23 cellular contexts compared by ENCODE assay signal in genomic region chr12:66065623-66066022, GRCh38.
A peak's percentile ranks its signal among the peaks of the same experiment; 100 is the strongest.
DNase-seq lines count a peak whose midpoint lies in the region; ATAC-seq, FAIRE-seq and TF ChIP-seq lines count a peak whose summit lies in the region.
"Had no signal": no experiment of that assay in that cellular context is flagged by ENCODE, and none has a peak within 500 bp of the region (broad histone marks: within the 10 kb centered on the region; RNA-seq: fewer than 3 reads in every experiment).

No MANE protein-coding gene starts in this region.

- H3K9me3 ChIP-seq in A673 (ENCODE audit: low read depth, low read length, poor library complexity, severe bottlenecking) (no peaks in the 10 kb centered on the region), astrocyte (ENCODE audit: insufficient read depth, low read depth, low read length) (no peaks in the 10 kb centered on the region), endodermal cell (ENCODE audit: control insufficient read depth, low read length) (no peaks in the 10 kb centered on the region)
- H3K9me3 ChIP-seq: BLaER1, heart right ventricle, MG63, neutrophil, upper lobe of right lung had no signal

- H3K4me3 ChIP-seq in A673 (ENCODE audit: low read depth, low read length, poor library complexity, severe bottlenecking) (no peak overlapping the region), HFF-Myc (replicated peaks; ENCODE audit: low read depth, low read length) (no peak overlapping the region), astrocyte (ENCODE audit: insufficient read depth, low read depth, low read length) (no peak overlapping the region), foreskin fibroblast (ENCODE audit: low read depth in 1 of 2, low read length in 2 of 2) (no peak overlapping the region), endodermal cell (ENCODE audit: low read length) (no peak overlapping the region)
- H3K4me3 ChIP-seq: BLaER1, heart right ventricle, MG63, upper lobe of right lung had no signal

- H3K4me1 ChIP-seq in A673 (ENCODE audit: insufficient read depth, low read length, poor library complexity, severe bottlenecking) (peaks cover 68% of the 10 kb centered on the region), astrocyte (ENCODE audit: insufficient read depth, low read length) (peaks cover 18% of the 10 kb centered on the region), endodermal cell (ENCODE audit: control insufficient read depth, insufficient read depth, low read length) (peaks cover 23% of the 10 kb centered on the region)
- H3K4me1 ChIP-seq: upper lobe of right lung had no signal

- no peaks in the 10 kb centered on the region for H3K27me3 ChIP-seq in A673 (replicated peaks; ENCODE audit: insufficient read depth, low read depth, low read length, poor library complexity)
- no peaks in the 10 kb centered on the region for H3K27me3 ChIP-seq in astrocyte (ENCODE audit: insufficient read depth, low read length)
- H3K27me3 ChIP-seq in endodermal cell (ENCODE audit: control insufficient read depth, insufficient read depth, low read length, poor library complexity, severe bottlenecking): no peaks in the 10 kb centered on the region
- H3K27me3 ChIP-seq: BLaER1, MG63, upper lobe of right lung had no signal

- intact Hi-C loops in A673 (cut with micrococcal nuclease; ENCODE audit: unreplicated experiment): loop anchor here (1.0 to 10.0 kb wide), 9 partner anchors 50 to 758 kb away; no protein-coding TSS in a partner anchor

- H3K27ac ChIP-seq in A673 (ENCODE audit: low read depth, low read length, poor library complexity, severe bottlenecking) (peak overlapping the region; percentile 99), astrocyte (ENCODE audit: low read depth, low read length) (peak overlapping the region; percentile 10), endodermal cell (ENCODE audit: low read depth, low read length) (no peak overlapping the region)
- H3K27ac ChIP-seq: BLaER1, heart right ventricle, neutrophil, upper lobe of right lung had no signal

- no peaks in the 10 kb centered on the region for H3K79me2 ChIP-seq in astrocyte (ENCODE audit: insufficient read depth, low read length)

- peak overlapping the region; percentile 43 for H3K27ac Mint-ChIP-seq in astrocyte (ENCODE audit: unreplicated experiment)
- H3K27ac Mint-ChIP-seq in activated naive CD4-positive, alpha-beta T cell treated with anti-CD3 and anti-CD28 coated beads, Interleukin-2, amount 50 U/mL, for 72 hours: no peak overlapping the region
- no peak overlapping the region for H3K27ac Mint-ChIP-seq in endodermal cell
- H3K27ac Mint-ChIP-seq: activated B cell treated with CpG ODN at 0.5 μM for 24 hours; activated CD4-positive, alpha-beta memory T cell treated with anti-CD3 and anti-CD28 coated beads for 36 hours; IgD-negative memory B cell; T-helper 2 cell treated with Interferon-gamma antibody and Interleukin-4, amounts not matched to agents 5 μg/mL and 100 μg/mL, for 36 hours had no signal

- H3K4me3 Mint-ChIP-seq in astrocyte (ENCODE audit: unreplicated experiment) (no peak overlapping the region), endodermal cell (no peak overlapping the region)
- H3K4me3 Mint-ChIP-seq: activated B cell treated with CpG ODN at 0.5 μM for 24 hours; activated CD4-positive, alpha-beta memory T cell treated with anti-CD3 and anti-CD28 coated beads for 36 hours; T-helper 2 cell treated with Interferon-gamma antibody and Interleukin-4, amounts not matched to agents 5 μg/mL and 100 μg/mL, for 36 hours had no signal

- peak overlapping the region; percentile 47 for H3K4me2 ChIP-seq in astrocyte (ENCODE audit: low read length)

- CTCF ChIA-PET in A673 (lab: Charles Lee): interaction anchor here (1.4 kb wide), 1 partner anchor 42 kb away, joined by 3 read pairs; no protein-coding TSS in a partner anchor

- H3K4me1 Mint-ChIP-seq in astrocyte (ENCODE audit: low read depth, unreplicated experiment) (peaks cover 32% of the 10 kb centered on the region), endodermal cell (peaks cover 46% of the 10 kb centered on the region)

- peak; percentile 73 for FAIRE-seq in astrocyte (lab: Jason Lieb, UNC)

- peaks cover 3% of the 10 kb centered on the region for H4K20me1 ChIP-seq in astrocyte (ENCODE audit: insufficient read depth, low read length)
- H4K20me1 ChIP-seq: BLaER1 had no signal

- no peak overlapping the region for H3K9ac ChIP-seq in astrocyte (ENCODE audit: low read length)
- no peak overlapping the region for H3K9ac ChIP-seq in endodermal cell (ENCODE audit: extremely low read depth, low read length, poor library complexity, severe bottlenecking)
- H3K9ac ChIP-seq: BLaER1 had no signal

- H3K27me3 Mint-ChIP-seq in astrocyte (ENCODE audit: low read depth, unreplicated experiment): peaks cover 2% of the 10 kb centered on the region
- no peaks in the 10 kb centered on the region for H3K27me3 Mint-ChIP-seq in endodermal cell (ENCODE audit: insufficient read depth)

- TF ChIP-seq CTCF in A673 (conservative IDR thresholded peaks at IDR 0.05; ENCODE audit: low read depth, low read length) (no peak), HFF-Myc (IDR thresholded peaks at IDR 0.05; ENCODE audit: low read depth, low read length, missing control alignments) (no peak), astrocyte (IDR thresholded peaks at IDR 0.05; ENCODE audit: insufficient read depth, low read depth, low read length) (no peak), foreskin fibroblast (IDR thresholded peaks at IDR 0.05; ENCODE audit: low read depth, low read length) (no peak), endodermal cell (conservative IDR thresholded peaks at IDR 0.05) (no peak), omental fat pad (IDR thresholded peaks at IDR 0.05) (no peak)

- H2AFZ ChIP-seq in astrocyte (ENCODE audit: low read depth, low read length): no peak overlapping the region

- DNase-seq in A673 (ENCODE audit: low spot score): peak; percentile 77
- DNase-seq in HFF-Myc (ENCODE audit: extremely low read depth, low read depth): peak; percentile 45
- DNase-seq in astrocyte (ENCODE audit: low read depth): peak; percentile 50
- DNase-seq in foreskin fibroblast: peak; percentile 30 to 64
- no peak for DNase-seq in NCI-H1694 treated with DMSO at 0.1 percent for 48 hours (lab: John Stamatoyannopoulos, UW)
- no peak for DNase-seq in activated naive CD4-positive, alpha-beta T cell treated with anti-CD3 and anti-CD28 coated beads, Interleukin-2, amount 50 U/mL, for 72 hours (ENCODE audit: low spot score in 2 of 2)
- DNase-seq in endodermal cell: no peak
- no peak for DNase-seq in omental fat pad (ENCODE audit: low spot score)
- DNase-seq: activated B cell treated with CpG ODN at 0.5 μM for 24 hours; activated CD4-positive, alpha-beta memory T cell treated with anti-CD3 and anti-CD28 coated beads for 36 hours; activated gamma-delta T cell treated with Interleukin-2 at 50 U/mL for 16 hours; effector memory CD4-positive, alpha-beta T cell; heart right ventricle; HFFc6; left ventricle myocardium superior; NCI-H2227 treated with DMSO at 0.1 percent for 48 hours; PC-3; upper lobe of right lung had no signal

- no peak for ATAC-seq in activated naive CD4-positive, alpha-beta T cell treated with anti-CD3 and anti-CD28 coated beads, Interleukin-2, amount 50 U/mL, for 72 hours
- ATAC-seq in omental fat pad (ENCODE audit: low FRiP score): no peak
- ATAC-seq: heart right ventricle, left ventricle myocardium superior, PC-3, upper lobe of right lung had no signal

- POLR2A ChIA-PET in A673 (lab: Charles Lee; ENCODE audit: low non-redundant PET): interaction anchor here (0.6 to 0.8 kb wide), 4 partner anchors 16 to 555 kb away, joined by 3 read pairs; no protein-coding TSS in a partner anchor

- H3K36me3 ChIP-seq in A673 (ENCODE audit: insufficient read depth, low read length, poor library complexity, severe bottlenecking) (no peaks in the 10 kb centered on the region), astrocyte (ENCODE audit: insufficient read depth, low read length) (no peaks in the 10 kb centered on the region), endodermal cell (ENCODE audit: control insufficient read depth, insufficient read depth, low read length) (no peaks in the 10 kb centered on the region)
- H3K36me3 ChIP-seq: BLaER1, heart right ventricle, MG63, neutrophil, upper lobe of right lung had no signal

- 80 to 100% methylated on average over 1 to 2 of the region's 2 CpGs for WGBS in endodermal cell (ENCODE audit: insufficient coverage in 1 of 2, insufficient read length in 1 of 2), 2 experiments

- no peaks in the 10 kb centered on the region for H3K9me3 Mint-ChIP-seq in astrocyte (ENCODE audit: unreplicated experiment)
- H3K9me3 Mint-ChIP-seq in activated naive CD4-positive, alpha-beta T cell treated with anti-CD3 and anti-CD28 coated beads, Interleukin-2, amount 50 U/mL, for 72 hours: no peaks in the 10 kb centered on the region
- H3K9me3 Mint-ChIP-seq in endodermal cell: no peaks in the 10 kb centered on the region
- H3K9me3 Mint-ChIP-seq: activated B cell treated with CpG ODN at 0.5 μM for 24 hours; activated CD4-positive, alpha-beta memory T cell treated with anti-CD3 and anti-CD28 coated beads for 36 hours; HFFc6; IgD-negative memory B cell; T-helper 2 cell treated with Interferon-gamma antibody and Interleukin-4, amounts not matched to agents 5 μg/mL and 100 μg/mL, for 36 hours had no signal

- H3K36me3 Mint-ChIP-seq in astrocyte (ENCODE audit: low read depth, unreplicated experiment) (no peaks in the 10 kb centered on the region), endodermal cell (ENCODE audit: low read depth) (no peaks in the 10 kb centered on the region)
- no peaks in the 10 kb centered on the region for H3K36me3 Mint-ChIP-seq in activated naive CD4-positive, alpha-beta T cell treated with anti-CD3 and anti-CD28 coated beads, Interleukin-2, amount 50 U/mL, for 72 hours
- H3K36me3 Mint-ChIP-seq: activated CD4-positive, alpha-beta memory T cell treated with anti-CD3 and anti-CD28 coated beads for 36 hours had no signal

- no TSS peak for BruUV-seq in A673 (replicated peaks; lab: Mats Ljungman, UMichigan)

Comparison
In these comparisons a context has a peak if more than half of its experiments do, and no peak if none do; other contexts are left out.
1. DNase-seq: peak in A673 (single experiment), HFF-Myc (single experiment), astrocyte (single experiment) and foreskin fibroblast (2 of 2); none in NCI-H1694 treated with DMSO at 0.1 percent for 48 hours (single experiment), activated naive CD4-positive, alpha-beta T cell treated with anti-CD3 and anti-CD28 coated beads, Interleukin-2, amount 50 U/mL, for 72 hours (0 of 2), endodermal cell (single experiment) and omental fat pad (single experiment).